Comparison of ENCODE assay signal across 8 cellular contexts in genomic region chr20:64327353-64328029, GRCh38.
A peak's percentile ranks its signal among the peaks of the same experiment; 100 is the strongest.
DNase-seq lines count a peak whose midpoint lies in the region; ATAC-seq and TF ChIP-seq lines count a peak whose summit lies in the region.
"Not testable (repeated sequence)": the region's sequence is repeated elsewhere in the genome, so short reads cannot be mapped to it uniquely, and the experiment has no call there.

No MANE protein-coding gene starts in this region.

- H3K4me2 ChIP-seq in neural cell (ENCODE audit: low read length), result not testable (repeated sequence)

- not testable (repeated sequence) for TF ChIP-seq CTCF in endodermal cell (conservative IDR thresholded peaks at IDR 0.05); neural cell (IDR thresholded peaks at IDR 0.05; ENCODE audit: poor library complexity, severe bottlenecking)

- H3K4me1 ChIP-seq in endodermal cell (ENCODE audit: control insufficient read depth, insufficient read depth, low read length); aorta (ENCODE audit: control insufficient read depth in 1 of 2, insufficient read depth in 2 of 2, low read length in 2 of 2): not testable (repeated sequence)

- H3K4me3 ChIP-seq in endodermal cell (ENCODE audit: low read length); aorta (ENCODE audit: low read length in 2 of 2): not testable (repeated sequence)
- H3K4me3 ChIP-seq in neural cell (ENCODE audit: low read length), result peak overlapping the region; percentile 61

- H3K27me3 Mint-ChIP-seq in activated T-helper 2 cell treated with anti-CD3 and anti-CD28 coated beads, Interferon-gamma antibody, Interleukin-2, Interleukin-4, amounts not matched to agents 10 μg/mL and 5 μg/mL and 100 μg/mL, durations not matched to agents 14 hours and 24 hours and 36 hours (ENCODE audit: low read depth), result peaks cover 17% of the 10 kb centered on the region
- H3K27me3 Mint-ChIP-seq in endodermal cell (ENCODE audit: insufficient read depth) (peaks cover 59% of the 10 kb centered on the region), immature natural killer cell (ENCODE audit: low read depth in 3 of 3) (peaks cover 7 to 23% (median 22%) of the 10 kb centered on the region in 3 donors)

- not testable (repeated sequence) for H3K4me1 Mint-ChIP-seq in activated T-helper 2 cell treated with anti-CD3 and anti-CD28 coated beads, Interferon-gamma antibody, Interleukin-2, Interleukin-4, amounts not matched to agents 10 μg/mL and 5 μg/mL and 100 μg/mL, durations not matched to agents 14 hours and 24 hours and 36 hours (ENCODE audit: low read depth); immature natural killer cell
- H3K4me1 Mint-ChIP-seq in endodermal cell, result peaks cover 11% of the 10 kb centered on the region

- not testable (repeated sequence) for H3K4me3 Mint-ChIP-seq in activated T-helper 2 cell treated with anti-CD3 and anti-CD28 coated beads, Interferon-gamma antibody, Interleukin-2, Interleukin-4, amounts not matched to agents 10 μg/mL and 5 μg/mL and 100 μg/mL, durations not matched to agents 14 hours and 24 hours and 36 hours (ENCODE audit: low read depth); endodermal cell; immature natural killer cell

- H3K27ac Mint-ChIP-seq in activated T-helper 2 cell treated with anti-CD3 and anti-CD28 coated beads, Interferon-gamma antibody, Interleukin-2, Interleukin-4, amounts not matched to agents 10 μg/mL and 5 μg/mL and 100 μg/mL, durations not matched to agents 14 hours and 24 hours and 36 hours; endodermal cell; immature natural killer cell: not testable (repeated sequence)

- H3K36me3 ChIP-seq in endodermal cell (ENCODE audit: control insufficient read depth, insufficient read depth, low read length); neural cell (ENCODE audit: insufficient read depth, low read length); aorta (ENCODE audit: control insufficient read depth in 1 of 2, insufficient read depth in 2 of 2, low read length in 1 of 2): not testable (repeated sequence)

- H3F3A ChIP-seq in neural cell (ENCODE audit: insufficient read depth, low read length, poor library complexity, severe bottlenecking), result not testable (repeated sequence)

- H3K9ac ChIP-seq in endodermal cell (ENCODE audit: extremely low read depth, low read length, poor library complexity, severe bottlenecking), result not testable (repeated sequence)
- H3K9ac ChIP-seq in neural cell (ENCODE audit: low read length), result peak overlapping the region; percentile 66

- H2AFZ ChIP-seq in neural cell (ENCODE audit: low read depth, low read length), result not testable (repeated sequence)

- H3K9me3 Mint-ChIP-seq in activated T-helper 2 cell treated with anti-CD3 and anti-CD28 coated beads, Interferon-gamma antibody, Interleukin-2, Interleukin-4, amounts not matched to agents 10 μg/mL and 5 μg/mL and 100 μg/mL, durations not matched to agents 14 hours and 24 hours and 36 hours; immature natural killer cell: not testable (repeated sequence)
- H3K9me3 Mint-ChIP-seq in endodermal cell, result peaks cover 12% of the 10 kb centered on the region

- peaks cover 55% of the 10 kb centered on the region for H3K27me3 ChIP-seq in endodermal cell (ENCODE audit: control insufficient read depth, insufficient read depth, low read length, poor library complexity, severe bottlenecking)
- H3K27me3 ChIP-seq in neural cell (ENCODE audit: insufficient read depth, low read depth, low read length); aorta (ENCODE audit: control insufficient read depth in 1 of 2, insufficient read depth in 2 of 2, low read length in 1 of 2): not testable (repeated sequence)

- H3K79me2 ChIP-seq in neural cell (replicated peaks; ENCODE audit: insufficient read depth, low read length), result not testable (repeated sequence)

- not testable (repeated sequence) for TF ChIP-seq EP300 in neural cell (conservative IDR thresholded peaks at IDR 0.05; ENCODE audit: poor library complexity, severe bottlenecking)

- peak; percentile 70 for DNase-seq in ELF-1 (ENCODE audit: low read depth, low spot score)
- peak; percentile 79 for DNase-seq in NCI-H82 (lab: John Stamatoyannopoulos, UW)
- DNase-seq in activated T-helper 2 cell treated with anti-CD3 and anti-CD28 coated beads, Interferon-gamma antibody, Interleukin-2, Interleukin-4, amounts not matched to agents 10 μg/mL and 5 μg/mL and 100 μg/mL, durations not matched to agents 14 hours and 24 hours and 36 hours (ENCODE audit: low spot score), result peak; percentile 11
- peak; percentile 84 for DNase-seq in endodermal cell
- peak; percentile 27 to 34 (median 29) for DNase-seq in immature natural killer cell
- peak in 1 of 2 donors; percentile 80 for DNase-seq in aorta

- not testable (repeated sequence) for H3K27ac ChIP-seq in endodermal cell (ENCODE audit: low read depth, low read length); aorta (ENCODE audit: low read depth in 1 of 2, low read length in 2 of 2)
- peak overlapping the region; percentile 53 for H3K27ac ChIP-seq in neural cell (ENCODE audit: low read length)

- not testable (repeated sequence) for TF ChIP-seq RAD21 in neural cell (conservative IDR thresholded peaks at IDR 0.05)

- not testable (repeated sequence) for H3K36me3 Mint-ChIP-seq in activated T-helper 2 cell treated with anti-CD3 and anti-CD28 coated beads, Interferon-gamma antibody, Interleukin-2, Interleukin-4, amounts not matched to agents 10 μg/mL and 5 μg/mL and 100 μg/mL, durations not matched to agents 14 hours and 24 hours and 36 hours (ENCODE audit: low read depth); endodermal cell (ENCODE audit: low read depth); immature natural killer cell

- not testable (repeated sequence) for H3K9me2 ChIP-seq in neural cell (ENCODE audit: insufficient read depth, low read length)

- ATAC-seq in HG03342 (IDR thresholded peaks at IDR 0.05; ENCODE audit: unreplicated experiment) (peak; percentile 77), aorta (ENCODE audit: low FRiP score) (peak; percentile 94)

- not testable (repeated sequence) for H4K20me1 ChIP-seq in neural cell (ENCODE audit: insufficient read depth)

- 0 to 7% methylated on average over 4 to 21 of the region's 60 CpGs for WGBS in endodermal cell (ENCODE audit: insufficient coverage in 1 of 2, insufficient read length in 1 of 2), 2 experiments
- 3 to 5% methylated on average over 24 to 45 of the region's 60 CpGs for WGBS in aorta, 2 donors

- not testable (repeated sequence) for H3K9me3 ChIP-seq in endodermal cell (ENCODE audit: control insufficient read depth, low read length); neural cell (ENCODE audit: low read length); aorta (ENCODE audit: control insufficient read depth, low read length)

- intact Hi-C loops in activated T-helper 2 cell treated with anti-CD3 and anti-CD28 coated beads, Interferon-gamma antibody, Interleukin-2, Interleukin-4, amounts not matched to agents 10 μg/mL and 5 μg/mL and 100 μg/mL, durations not matched to agents 14 hours and 24 hours and 36 hours (cut with micrococcal nuclease); aorta (cut with DNase I): not testable (repeated sequence)
